7 cellular contexts compared by ENCODE assay signal in the genomic region with DNA sequence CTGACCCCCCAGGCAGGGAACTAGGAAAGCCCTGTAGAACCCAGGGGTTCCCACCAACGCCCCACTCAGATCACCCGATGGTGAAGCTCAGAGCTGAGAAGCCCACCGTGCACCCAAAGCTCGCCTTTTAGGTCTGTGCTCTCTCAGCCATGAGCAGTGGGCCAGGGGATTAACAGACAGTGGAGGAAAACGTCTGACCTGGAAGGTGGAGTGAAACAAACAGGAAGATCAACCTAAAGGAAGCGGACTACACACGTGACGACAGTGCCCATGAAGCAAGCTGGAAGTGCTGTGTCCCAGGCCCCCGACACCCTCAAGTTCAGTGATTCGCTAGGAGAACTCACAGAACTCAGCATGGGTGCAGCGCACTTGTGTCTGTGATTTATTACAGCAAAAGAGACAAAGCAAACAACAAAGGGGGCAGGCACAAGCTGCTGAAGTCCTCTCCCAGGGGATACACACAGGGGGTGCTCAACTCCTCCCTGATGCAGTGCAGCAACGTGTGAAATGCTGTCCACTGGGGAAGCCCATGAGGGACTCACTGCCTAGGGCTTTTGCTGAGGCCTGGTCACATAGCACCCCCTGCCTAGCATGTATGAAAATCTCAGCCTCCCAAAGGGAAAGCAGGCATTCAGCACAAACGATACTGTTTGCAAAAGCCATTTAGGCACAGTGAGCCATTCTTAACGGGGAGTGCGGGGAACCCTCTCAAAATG. TPM values are rescaled to one million over a fixed set of nuclear protein-coding genes. Genes with fewer than 3 reads are reported as not detected.
DNase-seq lines count a peak whose midpoint lies in the region; ATAC-seq, FAIRE-seq and TF ChIP-seq lines count a peak whose summit lies in the region.

No MANE protein-coding gene starts in this region.

- H3K4me1 ChIP-seq in kidney (ENCODE audit: control insufficient read depth in 1 of 2, insufficient read depth in 1 of 2, low read depth in 1 of 2, low read length in 2 of 2) = no peaks in the 10 kb centered on the region

- peaks cover 7% of the 10 kb centered on the region for H3K36me3 Mint-ChIP-seq in WTC11

- H3K27me3 Mint-ChIP-seq in WTC11 (ENCODE audit: low read depth) = peaks cover 8% of the 10 kb centered on the region

- H3K9ac ChIP-seq in kidney (ENCODE audit: low read length in 2 of 2) = no peak overlapping the region

- no peak overlapping the region for H3K4me3 ChIP-seq in kidney (ENCODE audit: low read length in 2 of 2)

- H3K9me3 ChIP-seq in kidney (ENCODE audit: control insufficient read depth in 1 of 2, low read length in 2 of 2) = no peaks in the 10 kb centered on the region

- H3K4me1 Mint-ChIP-seq in WTC11 = no peaks in the 10 kb centered on the region

- H3K36me3 ChIP-seq in kidney (ENCODE audit: control insufficient read depth in 1 of 2, insufficient read depth in 2 of 2, low read length in 2 of 2) = no peaks in the 10 kb centered on the region

- TF ChIP-seq CTCF in WTC11 (IDR thresholded peaks at IDR 0.05) (no peak), kidney (IDR thresholded peaks at IDR 0.05; ENCODE audit: borderline replicate concordance, extremely low read depth, insufficient read depth) (peak; percentile 18)

- H3K27ac Mint-ChIP-seq in WTC11 = no peak overlapping the region

- DNase-seq in Daoy (ENCODE audit: low read depth) (peak; percentile 52), LHCN-M2 (ENCODE audit: low read depth) (peak; percentile 25), WTC11 (ENCODE audit: low spot score) (no peak), kidney (no peak), mucosa of gallbladder (ENCODE audit: low spot score) (no peak), H54 (ENCODE audit: insufficient read length, low spot score) (no peak)

- POLR2A ChIA-PET in WTC11 (lab: Charles Lee) = no interaction called here

- no peak for TF ChIP-seq POLR2A in H54 (IDR thresholded peaks at IDR 0.05; ENCODE audit: low read depth, low read length)

- intact Hi-C loops in kidney (cut with DNase I) = no loop called here

- CTCF ChIA-PET in WTC11 (lab: Charles Lee) = interaction anchor here (0.8 to 2.0 kb wide), 6 partner anchors 17 to 342 kb away, joined by 3 to 9 read pairs (median 4); a partner anchor contains a TSS

- H3K9me3 Mint-ChIP-seq in WTC11 = peaks cover 11% of the 10 kb centered on the region

- no peak for FAIRE-seq in kidney (lab: Jason Lieb, UNC)
- no peak for FAIRE-seq in H54 (lab: Jason Lieb, UNC)

- H3K4me3 Mint-ChIP-seq in WTC11 = no peak overlapping the region

- ATAC-seq in WTC11 = peak; percentile 89
- ATAC-seq in HG03342 (IDR thresholded peaks at IDR 0.05; ENCODE audit: unreplicated experiment) = no peak

- H3K27ac ChIP-seq in kidney (ENCODE audit: low read depth in 2 of 2, low read length in 2 of 2) = no peak overlapping the region

TF ChIP-seq in WTC11, 78 proteins besides CTCF, POLR2A, EP300 and RAD21:
- TF ChIP-seq ZNF121 (CRISPR knock-in tag; IDR thresholded peaks at IDR 0.05) (peak; percentile 74; the same call in 1 of the 2 replicates), NFATC4 (CRISPR knock-in tag; IDR thresholded peaks at IDR 0.05) (no peak)

RNA-seq across cellular contexts. Expression of a gene that starts 43.5 kb away (rescaled TPM):
- 1.0 TPM in 1 of 2 replicates, not detected in the other for total RNA-seq in Daoy (2014; rRNA removed; shearing (Covaris generic))
- total RNA-seq in LHCN-M2 (2014; rRNA removed) (not detected in 2 replicates), WTC11 (2021) (2.3 to 2.9 TPM (median 2.6 TPM) in 3 replicates), kidney (0.60 TPM), mucosa of gallbladder (3.3 TPM)
- polyA plus RNA-seq in LHCN-M2 (2012) = 0.02 TPM
- polyA plus RNA-seq in kidney (ENCODE audit: insufficient read depth, low read depth, low replicate concordance) = 0.56 TPM

RNA-seq across cellular contexts. Expression of a gene that starts 50.7 kb away (rescaled TPM):
- total RNA-seq in Daoy (2014; rRNA removed; shearing (Covaris generic)) = not detected in 2 replicates
- not detected in 2 replicates for total RNA-seq in LHCN-M2 (2014; rRNA removed)
- not detected for polyA plus RNA-seq in LHCN-M2 (2012)
- 0.16 to 0.31 TPM (median 0.16 TPM) in 3 replicates for total RNA-seq in WTC11 (2021)
- total RNA-seq in kidney = 3.7 TPM
- 2.4 TPM for polyA plus RNA-seq in kidney (ENCODE audit: insufficient read depth, low read depth, low replicate concordance)
- total RNA-seq in mucosa of gallbladder = 25.1 TPM

Comparison
In these comparisons a context has a peak if more than half of its experiments do, and no peak if none do; other contexts are left out.
1. DNase-seq: peak in Daoy (single experiment) and LHCN-M2 (single experiment); none in WTC11 (single experiment), kidney (single experiment), mucosa of gallbladder (single experiment) and H54 (single experiment).